In genomic region chr1:207826557-207827487, GRCh38 we compare ENCODE assay signal across 8 cellular contexts.
DNase-seq lines count a peak whose midpoint lies in the region; ATAC-seq and TF ChIP-seq lines count a peak whose summit lies in the region.

No MANE protein-coding gene starts in this region.

- no peak for TF ChIP-seq EP300 in esophagus muscularis mucosa (IDR thresholded peaks at IDR 0.05)

- intact Hi-C loops in OCI-LY7 (cut with micrococcal nuclease; ENCODE audit: unreplicated experiment) (no loop called here), esophagus muscularis mucosa (cut with DNase I) (no loop called here)

- TF ChIP-seq CTCF in OCI-LY7 (conservative IDR thresholded peaks at IDR 0.05; ENCODE audit: low read length) (no peak), esophagus muscularis mucosa (IDR thresholded peaks at IDR 0.05) (no peak), progenitor cell of endocrine pancreas (IDR thresholded peaks at IDR 0.05; ENCODE audit: unreplicated experiment) (no peak)

- CTCF ChIA-PET in OCI-LY7 (lab: Charles Lee; ENCODE audit: unreplicated experiment), result interaction anchor here (0.8 to 1.2 kb wide), 5 partner anchors 8 to 45 kb away, joined by 3 to 4 read pairs (median 3); no protein-coding TSS in a partner anchor

- ATAC-seq in HG02852 (IDR thresholded peaks at IDR 0.05; ENCODE audit: unreplicated experiment), result no peak
- ATAC-seq in GM21423 (IDR thresholded peaks at IDR 0.05; ENCODE audit: unreplicated experiment), result no peak

- no peak overlapping the region for H4K8ac ChIP-seq in mesendoderm (ENCODE audit: low read depth, low read length)

- no peaks in the 10 kb centered on the region for H3K79me1 ChIP-seq in mesendoderm (ENCODE audit: low read length)

- H4K5ac ChIP-seq in mesendoderm (ENCODE audit: low read length), result no peak overlapping the region

- H3K4me3 ChIP-seq in OCI-LY7 (ENCODE audit: low read depth, low read length, poor library complexity, severe bottlenecking), result peak overlapping the region; percentile 39
- peak overlapping the region; percentile 79 to 89 (median 84) for H3K4me3 ChIP-seq in esophagus muscularis mucosa
- H3K4me3 ChIP-seq in mesendoderm (ENCODE audit: low read length), result no peak overlapping the region

- WGBS in esophagus muscularis mucosa, result 28% methylated on average over 15 of the region's 18 CpGs
- no CpG with 5 or more reads among the region's 18 CpGs for WGBS in mesendoderm (ENCODE audit: extremely low coverage, insufficient coverage, low lambda C conversion rate)

- POLR2A ChIA-PET in OCI-LY7 (lab: Charles Lee), result interaction anchor here (0.6 to 6.5 kb wide), 5 partner anchors 8 to 81 kb away, joined by 3 to 109 read pairs (median 3); no protein-coding TSS in a partner anchor

- H2BK15ac ChIP-seq in mesendoderm (replicated peaks; ENCODE audit: low read depth), result no peak overlapping the region

- H2BK5ac ChIP-seq in mesendoderm (ENCODE audit: low read length), result no peak overlapping the region

- H3K27ac Mint-ChIP-seq in progenitor cell of endocrine pancreas, result peak overlapping the region; percentile 94

- no peak overlapping the region for H3K4ac ChIP-seq in mesendoderm (ENCODE audit: low read depth, low read length)

- H3K4me3 Mint-ChIP-seq in progenitor cell of endocrine pancreas (ENCODE audit: low read depth), result peak overlapping the region; percentile 33

- peaks cover 29% of the 10 kb centered on the region for H3K4me1 Mint-ChIP-seq in progenitor cell of endocrine pancreas (ENCODE audit: low read depth)

- H3K27me3 ChIP-seq in esophagus muscularis mucosa (peaks cover 0 to 3% (median 0%) of the 10 kb centered on the region in 4 donors), mesendoderm (ENCODE audit: insufficient read depth, low read length, poor library complexity) (no peaks in the 10 kb centered on the region)

- no peak for TF ChIP-seq POLR2A in esophagus muscularis mucosa (IDR thresholded peaks at IDR 0.05; ENCODE audit: low read depth)

- H3K9me2 ChIP-seq in OCI-LY7 (ENCODE audit: insufficient read depth, low read length), result no peaks in the 10 kb centered on the region

- H2AFZ ChIP-seq in OCI-LY7 (ENCODE audit: low read length), result peak overlapping the region; percentile 64; the same call in 1 of the 2 replicates

- H3K9me3 ChIP-seq in OCI-LY7 (ENCODE audit: low read length), result no peaks in the 10 kb centered on the region
- H3K9me3 ChIP-seq in esophagus muscularis mucosa, result no peaks in the 10 kb centered on the region

- H3K27ac ChIP-seq in OCI-LY7 (ENCODE audit: low read depth, low read length, poor library complexity, severe bottlenecking) (peak overlapping the region; percentile 27), esophagus muscularis mucosa (replicated peaks in 1 of 4) (peak overlapping the region; percentile 97 to 99 (median 98)), mesendoderm (ENCODE audit: low read depth, low read length) (no peak overlapping the region)

- H3K4me1 ChIP-seq in OCI-LY7 (ENCODE audit: insufficient read depth, low read length, poor library complexity, severe bottlenecking) (peaks cover 61% of the 10 kb centered on the region), esophagus muscularis mucosa (peaks cover 74 to 81% (median 78%) of the 10 kb centered on the region in 4 donors), mesendoderm (ENCODE audit: control insufficient read depth, low read depth, low read length) (no peaks in the 10 kb centered on the region)

- H3K9me3 Mint-ChIP-seq in progenitor cell of endocrine pancreas (ENCODE audit: low read depth), result no peaks in the 10 kb centered on the region

- H2AK5ac ChIP-seq in mesendoderm (ENCODE audit: low read length), result no peak overlapping the region

- H3K56ac ChIP-seq in mesendoderm (ENCODE audit: low read length), result no peak overlapping the region

- no peaks in the 10 kb centered on the region for H3K27me3 Mint-ChIP-seq in progenitor cell of endocrine pancreas

- BruUV-seq in OCI-LY7 (replicated peaks; lab: Mats Ljungman, UMichigan), result no TSS peak

- no peak overlapping the region for H3K23ac ChIP-seq in mesendoderm (ENCODE audit: low read length)

- DNase-seq in DMS153 (lab: John Stamatoyannopoulos, UW), result peak; percentile 88
- peak; percentile 27 for DNase-seq in OCI-LY7 (ENCODE audit: low spot score)
- no peak for DNase-seq in esophagus muscularis mucosa (ENCODE audit: extremely low spot score)
- no peak for DNase-seq in progenitor cell of endocrine pancreas (ENCODE audit: low spot score, unreplicated experiment)
- no peak for DNase-seq in CD1c-positive myeloid dendritic cell (ENCODE audit: extremely low spot score)
- no peak for DNase-seq in mesendoderm

- no peak overlapping the region for H3K18ac ChIP-seq in mesendoderm (ENCODE audit: low read length)

- H3K36me3 Mint-ChIP-seq in progenitor cell of endocrine pancreas (ENCODE audit: insufficient read depth), result peaks cover 2% of the 10 kb centered on the region

- 0 out of 2 replicates have a peak, but pooled peaks cover 4% of the 10 kb centered on the region for H4K20me1 ChIP-seq in OCI-LY7 (ENCODE audit: insufficient read depth, low read length)

- H3K79me2 ChIP-seq in OCI-LY7 (ENCODE audit: insufficient read depth, low read depth, low read length) (peaks cover 9% of the 10 kb centered on the region; the same call in 1 of the 2 replicates), mesendoderm (ENCODE audit: control insufficient read depth, insufficient read depth, low read length) (no peaks in the 10 kb centered on the region)

- no peak overlapping the region for H2BK120ac ChIP-seq in mesendoderm (ENCODE audit: low read depth, low read length)

- no peak overlapping the region for H3K9ac ChIP-seq in mesendoderm (ENCODE audit: low read length)

- H3K4me2 ChIP-seq in OCI-LY7 (ENCODE audit: low read length) (peak overlapping the region; percentile 69), mesendoderm (ENCODE audit: low read length) (no peak overlapping the region)

- H3K36me3 ChIP-seq in OCI-LY7 (ENCODE audit: insufficient read depth, low read length), result no peaks in the 10 kb centered on the region
- peaks cover 0 to 6% (median 2%) of the 10 kb centered on the region in 4 donors for H3K36me3 ChIP-seq in esophagus muscularis mucosa
- H3K36me3 ChIP-seq in mesendoderm (ENCODE audit: control insufficient read depth, insufficient read depth, low read length), result no peaks in the 10 kb centered on the region

Comparison
In these comparisons a context has a peak if more than half of its experiments do, and no peak if none do; other contexts are left out.
1. DNase-seq: peak in DMS153 (single experiment) and OCI-LY7 (single experiment); none in esophagus muscularis mucosa (single experiment), progenitor cell of endocrine pancreas (single experiment), CD1c-positive myeloid dendritic cell (single experiment) and mesendoderm (single experiment).